19 cellular contexts compared by ENCODE assay signal in the genomic region with DNA sequence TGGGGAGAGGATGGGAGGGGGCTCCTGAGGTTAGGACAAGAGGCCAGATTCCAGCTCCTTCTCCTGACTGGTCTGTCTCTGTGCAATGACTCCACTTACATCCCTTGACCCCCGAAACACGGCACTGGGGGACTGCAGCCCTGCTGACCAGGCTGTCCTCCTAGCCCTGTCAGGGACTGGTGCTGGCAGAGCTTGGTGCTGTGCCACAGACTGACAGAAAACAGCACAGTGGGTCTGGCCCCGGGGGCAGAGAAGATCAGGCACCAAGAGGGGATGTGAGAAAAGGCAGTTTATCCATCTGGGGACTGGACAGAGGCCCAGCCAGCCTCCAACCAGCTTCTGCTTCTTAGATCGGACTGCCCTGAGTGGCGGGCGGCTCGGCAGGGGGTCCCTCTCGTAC.
"Had no signal": no experiment of that assay in that cellular context is flagged by ENCODE, and none has a peak within 500 bp of the region (broad histone marks: within the 10 kb centered on the region; RNA-seq: fewer than 3 reads in every experiment).

No MANE protein-coding gene starts in this region.

- H3K27ac ChIP-seq: colonic mucosa, parathyroid adenoma, prostate gland, sigmoid colon, skin epidermis, testis, tibial nerve had no signal

- ATAC-seq: mucosa of descending colon; naive thymus-derived CD8-positive, alpha-beta T cell; stimulated activated naive B cell treated with anti-CD40 and anti-IgM and Interleukin-4, amounts not matched to agents 10 μg/mL and 1 μg/mL and 100 μg/mL, for 72 hours; stimulated activated naive CD8-positive, alpha-beta T cell treated with anti-CD3 and anti-CD28 coated beads, Interleukin-15, amount 100 ng/mL, for 72 hours had no signal

- H3K4me3 Mint-ChIP-seq: naive thymus-derived CD8-positive, alpha-beta T cell; stimulated activated naive B cell treated with anti-CD40 and anti-IgM and Interleukin-4, amounts not matched to agents 10 μg/mL and 1 μg/mL and 100 μg/mL, for 72 hours; stimulated activated naive CD8-positive, alpha-beta T cell treated with anti-CD3 and anti-CD28 coated beads, Interleukin-15, amount 100 ng/mL, for 72 hours had no signal

- H3K27me3 ChIP-seq: colonic mucosa, sigmoid colon, testis, tibial nerve had no signal

- H2AFZ ChIP-seq: parathyroid adenoma had no signal

- H3K36me3 ChIP-seq: colonic mucosa, prostate gland had no signal

- H3K27ac Mint-ChIP-seq: stimulated activated naive B cell treated with anti-CD40 and anti-IgM and Interleukin-4, amounts not matched to agents 10 μg/mL and 1 μg/mL and 100 μg/mL, for 72 hours had no signal

- H3K4me1 Mint-ChIP-seq: naive thymus-derived CD8-positive, alpha-beta T cell; stimulated activated naive B cell treated with anti-CD40 and anti-IgM and Interleukin-4, amounts not matched to agents 10 μg/mL and 1 μg/mL and 100 μg/mL, for 72 hours; stimulated activated naive CD8-positive, alpha-beta T cell treated with anti-CD3 and anti-CD28 coated beads, Interleukin-15, amount 100 ng/mL, for 72 hours had no signal

- H3K9me3 Mint-ChIP-seq: naive thymus-derived CD8-positive, alpha-beta T cell; stimulated activated naive B cell treated with anti-CD40 and anti-IgM and Interleukin-4, amounts not matched to agents 10 μg/mL and 1 μg/mL and 100 μg/mL, for 72 hours; stimulated activated naive CD8-positive, alpha-beta T cell treated with anti-CD3 and anti-CD28 coated beads, Interleukin-15, amount 100 ng/mL, for 72 hours had no signal

- H3K79me2 ChIP-seq: parathyroid adenoma had no signal

- H3K9me3 ChIP-seq: colonic mucosa, mucosa of descending colon, prostate gland, sigmoid colon, testis, tibial nerve had no signal

- H3K4me3 ChIP-seq: colonic mucosa, mucosa of descending colon, prostate gland, sigmoid colon, skin epidermis, testis, tibial nerve had no signal

- H3K9ac ChIP-seq: parathyroid adenoma had no signal

- H3K4me1 ChIP-seq: colonic mucosa, prostate gland, sigmoid colon, testis, tibial nerve had no signal

- H3K27me3 Mint-ChIP-seq: stimulated activated naive B cell treated with anti-CD40 and anti-IgM and Interleukin-4, amounts not matched to agents 10 μg/mL and 1 μg/mL and 100 μg/mL, for 72 hours had no signal

- DNase-seq: colonic mucosa; dermis blood vessel endothelial cell; foreskin melanocyte; head of caudate nucleus; hippocampal formation; kidney glomerular epithelial cell; mammary epithelial cell; mucosa of descending colon; naive thymus-derived CD8-positive, alpha-beta T cell; sigmoid colon; stimulated activated CD4-positive, alpha-beta T cell treated with anti-CD3 and anti-CD28 coated beads, Interleukin-2, amount 100 ng/mL, for 24 hours; stimulated activated CD4-positive, alpha-beta T cell treated with anti-CD3 and anti-CD28 coated beads, Interleukin-4, amount 100 ng/mL, for 4 hours; stimulated activated naive B cell treated with anti-CD40 and anti-IgM and Interleukin-4, amounts not matched to agents 10 μg/mL and 1 μg/mL and 100 μg/mL, for 72 hours; stimulated activated naive CD8-positive, alpha-beta T cell treated with anti-CD3 and anti-CD28 coated beads, Interleukin-15, amount 100 ng/mL, for 72 hours; testis had no signal
